In the genomic region with DNA sequence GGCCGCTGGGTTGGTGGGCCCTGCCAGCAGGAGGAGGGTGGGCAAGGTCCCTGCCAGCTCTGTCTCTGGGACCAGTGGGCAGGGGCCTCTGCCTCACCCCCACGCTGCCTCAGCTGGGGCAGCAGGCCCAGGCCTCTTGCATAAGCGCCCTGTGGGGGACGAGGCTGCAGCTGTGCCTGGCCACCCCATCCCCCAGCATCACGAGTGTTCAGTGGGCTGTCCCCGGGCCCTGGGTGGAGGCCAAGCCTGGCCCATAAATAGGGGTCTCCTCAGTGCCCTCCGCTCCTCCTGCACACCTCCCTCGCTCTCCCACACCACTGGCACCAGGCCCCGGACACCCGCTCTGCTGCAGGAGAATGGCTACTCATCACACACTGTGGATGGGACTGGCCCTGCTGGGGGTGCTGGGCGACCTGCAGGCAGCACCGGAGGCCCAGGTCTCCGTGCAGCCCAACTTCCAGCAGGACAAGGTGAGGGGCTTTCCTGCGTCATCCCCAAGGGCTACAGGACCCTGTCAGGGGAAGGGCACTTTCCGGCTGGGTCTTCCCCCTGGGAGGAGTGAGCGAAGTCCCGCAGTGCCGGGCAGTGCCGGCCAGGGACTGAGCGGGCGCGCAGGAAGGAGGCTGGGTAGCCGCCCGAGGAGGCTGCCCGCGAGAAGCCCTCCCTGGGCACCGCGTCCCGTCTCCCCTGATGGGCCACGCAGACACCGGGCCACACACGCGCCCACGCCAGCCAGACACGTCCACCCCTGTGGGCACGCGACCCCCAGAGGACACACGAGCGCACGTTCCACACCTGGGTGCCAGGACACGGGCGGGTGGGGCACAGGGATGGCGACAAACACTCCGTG, we compare ENCODE assay signal across 8 cellular contexts. TPM values are rescaled to one million over a fixed set of nuclear protein-coding genes. Genes with fewer than 3 reads are reported as not detected.
DNase-seq lines count a peak whose midpoint lies in the region; FAIRE-seq and TF ChIP-seq lines count a peak whose summit lies in the region.

Gene PTGDS (plus strand): TSS at position 282 of the 850 bp plus-strand sequence. CDS start 75 bp downstream, at position 357.

- intact Hi-C loops in posterior vena cava (cut with DNase I): no loop called here

- peaks cover 0 to 5% (median 3%) of the 10 kb centered on the region in 11 experiments; a peak in 8 of 22 replicates for H3K27me3 ChIP-seq in BLaER1 treated with 17β-estradiol and CSF1 and Interleukin-3, amounts not matched to agents 10 nM and 100 nM
- H3K27me3 ChIP-seq in astrocyte (ENCODE audit: insufficient read depth, low read length): no peaks in the 10 kb centered on the region

- H3K9me3 ChIP-seq in BLaER1 treated with 17β-estradiol and CSF1 and Interleukin-3, amounts not matched to agents 10 nM and 100 nM (replicated peaks in 1 of 11): no peaks in the 10 kb centered on the region
- no peaks in the 10 kb centered on the region for H3K9me3 ChIP-seq in astrocyte (ENCODE audit: insufficient read depth, low read depth, low read length)

- peaks cover 3% of the 10 kb centered on the region for H3K36me3 Mint-ChIP-seq in astrocyte (ENCODE audit: low read depth, unreplicated experiment)

- peaks cover 12% of the 10 kb centered on the region for H3K27me3 Mint-ChIP-seq in astrocyte (ENCODE audit: low read depth, unreplicated experiment)

- no peak for TF ChIP-seq CTCF in astrocyte (IDR thresholded peaks at IDR 0.05; ENCODE audit: insufficient read depth, low read depth, low read length)

- peak within 1 kb of the TSS; percentile 68 to 92 (median 77); a peak in 19 of 22 replicates for H3K4me2 ChIP-seq in BLaER1 treated with 17β-estradiol and CSF1 and Interleukin-3, amounts not matched to agents 10 nM and 100 nM
- peak within 1 kb of the TSS; percentile 84 for H3K4me2 ChIP-seq in astrocyte (ENCODE audit: low read length)

- no peaks in the 10 kb centered on the region for H3K9me3 Mint-ChIP-seq in astrocyte (ENCODE audit: unreplicated experiment)

- H3K27ac Mint-ChIP-seq in astrocyte (ENCODE audit: unreplicated experiment): no peak within 1 kb of the TSS

- H3K4me3 Mint-ChIP-seq in astrocyte (ENCODE audit: unreplicated experiment): no peak within 1 kb of the TSS

- peak within 1 kb of the TSS in 1 of 11 experiments; percentile 24; a peak in 1 of 22 replicates for H3K27ac ChIP-seq in BLaER1 treated with 17β-estradiol and CSF1 and Interleukin-3, amounts not matched to agents 10 nM and 100 nM
- H3K27ac ChIP-seq in astrocyte (ENCODE audit: low read depth, low read length): no peak within 1 kb of the TSS

- H3K9ac ChIP-seq in BLaER1 treated with 17β-estradiol and CSF1 and Interleukin-3, amounts not matched to agents 10 nM and 100 nM: 0 out of 22 replicates have a peak within 1 kb of the TSS, but pooled peaks of 1 of the 11 experiments have one; percentile 37
- H3K9ac ChIP-seq in astrocyte (ENCODE audit: low read length): no peak within 1 kb of the TSS

- peak within 1 kb of the TSS; percentile 84 for H2AFZ ChIP-seq in astrocyte (ENCODE audit: low read depth, low read length)

- no peak within 1 kb of the TSS for H3K4me3 ChIP-seq in BLaER1 treated with 17β-estradiol and CSF1 and Interleukin-3, amounts not matched to agents 10 nM and 100 nM
- H3K4me3 ChIP-seq in astrocyte (ENCODE audit: insufficient read depth, low read depth, low read length): peak within 1 kb of the TSS; percentile 49

- H3K4me1 Mint-ChIP-seq in astrocyte (ENCODE audit: low read depth, unreplicated experiment): no peaks in the 10 kb centered on the region

- FAIRE-seq in astrocyte (lab: Jason Lieb, UNC) (no peak), GM19239 (lab: Jason Lieb, UNC) (no peak)

- DNase-seq in astrocyte (ENCODE audit: low read depth): no peak
- peak; percentile 70 to 98 (median 93) for DNase-seq in hypothalamus (lab: John Stamatoyannopoulos, UW)
- no peak for DNase-seq in posterior vena cava (ENCODE audit: low spot score)
- DNase-seq in SIG-M5 treated with dmso at 0.1 percent for 504 hours (lab: John Stamatoyannopoulos, UW; ENCODE audit: unreplicated experiment): no peak
- DNase-seq in NCI-H1436 (lab: John Stamatoyannopoulos, UW): no peak
- no peak for DNase-seq in GM19239 (ENCODE audit: insufficient read length, low spot score)
- no peak for DNase-seq in germinal center (ENCODE audit: low spot score)

- peaks cover 28 to 58% (median 39%) of the 10 kb centered on the region in 10 experiments for H3K4me1 ChIP-seq in BLaER1 treated with 17β-estradiol and CSF1 and Interleukin-3, amounts not matched to agents 10 nM and 100 nM
- peaks cover 5% of the 10 kb centered on the region for H3K4me1 ChIP-seq in astrocyte (ENCODE audit: insufficient read depth, low read length)

- no peaks in the 10 kb centered on the region for H3K79me2 ChIP-seq in astrocyte (ENCODE audit: insufficient read depth, low read length)

- H4K20me1 ChIP-seq in BLaER1 treated with 17β-estradiol and CSF1 and Interleukin-3, amounts not matched to agents 10 nM and 100 nM: no peaks in the 10 kb centered on the region; a peak in 3 of 22 replicates
- H4K20me1 ChIP-seq in astrocyte (ENCODE audit: insufficient read depth, low read length): no peaks in the 10 kb centered on the region

- no peaks in the 10 kb centered on the region for H3K36me3 ChIP-seq in BLaER1 treated with 17β-estradiol and CSF1 and Interleukin-3, amounts not matched to agents 10 nM and 100 nM
- H3K36me3 ChIP-seq in astrocyte (ENCODE audit: insufficient read depth, low read length): no peaks in the 10 kb centered on the region

RNA-seq across cellular contexts. Expression of gene PTGDS, which starts in this region (rescaled TPM):
- 5.0 and 5.6 TPM in 2 replicates for total RNA-seq in astrocyte
- 100 to 1,000 TPM; 475 to 547 TPM for total RNA-seq in posterior vena cava

Comparison
In these comparisons a context has a peak if more than half of its experiments do, and no peak if none do; other contexts are left out.
1. RNA of gene PTGDS (total RNA-seq): 475 to 547 TPM in posterior vena cava; 5.0 to 5.6 TPM in astrocyte; every median in the first group is over 10 times any median in the second.
2. DNase-seq: peak in hypothalamus (51 of 51); none in astrocyte (single experiment), posterior vena cava (single experiment), SIG-M5 treated with dmso at 0.1 percent for 504 hours (single experiment), NCI-H1436 (single experiment), GM19239 (single experiment) and germinal center (single experiment).